Comparison of ENCODE assay signal across 1 cellular context in the genomic region with DNA sequence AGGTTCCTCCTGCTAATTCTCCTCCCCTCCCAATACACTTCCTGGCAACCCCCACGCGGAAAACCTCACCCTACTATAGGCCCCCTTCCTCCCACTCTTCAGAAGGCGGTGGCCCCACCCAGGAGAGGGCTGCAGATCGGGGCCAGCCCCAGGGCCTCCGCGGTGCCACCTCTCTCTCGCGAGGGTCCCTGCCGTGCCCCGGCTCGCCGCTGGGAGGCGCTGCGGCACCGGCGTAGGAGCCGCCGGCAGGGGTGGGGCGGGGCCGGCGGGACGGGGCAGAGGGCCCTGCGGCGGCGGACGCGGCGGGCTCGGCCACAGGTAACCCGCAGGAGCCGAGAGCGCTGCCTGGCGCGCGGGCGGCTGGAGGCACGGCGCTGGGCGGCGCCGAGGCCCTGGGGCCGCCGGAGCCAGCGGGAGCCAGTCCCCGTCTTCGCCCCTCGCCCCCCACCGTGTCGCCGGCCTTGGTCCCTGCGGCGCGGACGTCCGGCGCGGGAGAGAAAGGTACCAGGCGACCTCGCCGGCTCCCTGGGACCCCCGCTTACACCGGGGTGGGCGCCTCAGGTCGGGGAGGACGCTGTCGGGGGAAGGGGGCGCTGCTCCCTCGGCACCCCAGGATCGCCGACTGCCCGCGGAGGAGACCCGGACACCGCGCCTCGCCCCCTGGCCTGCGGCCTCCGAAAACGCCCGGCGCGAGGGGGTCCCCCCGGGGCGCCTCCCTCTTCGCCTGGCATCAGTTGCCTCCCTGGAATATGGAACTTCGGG.
TF ChIP-seq lines count a peak whose summit lies in the region.

A gene (plus strand): TSS at position 278 of the 762 bp plus-strand sequence. CDS start 133,825 bp downstream, outside the sequence.

TF ChIP-seq in Ishikawa, 13 proteins besides CTCF, POLR2A, EP300 and RAD21 (continued from another document):
- TF ChIP-seq, protein P1, sequence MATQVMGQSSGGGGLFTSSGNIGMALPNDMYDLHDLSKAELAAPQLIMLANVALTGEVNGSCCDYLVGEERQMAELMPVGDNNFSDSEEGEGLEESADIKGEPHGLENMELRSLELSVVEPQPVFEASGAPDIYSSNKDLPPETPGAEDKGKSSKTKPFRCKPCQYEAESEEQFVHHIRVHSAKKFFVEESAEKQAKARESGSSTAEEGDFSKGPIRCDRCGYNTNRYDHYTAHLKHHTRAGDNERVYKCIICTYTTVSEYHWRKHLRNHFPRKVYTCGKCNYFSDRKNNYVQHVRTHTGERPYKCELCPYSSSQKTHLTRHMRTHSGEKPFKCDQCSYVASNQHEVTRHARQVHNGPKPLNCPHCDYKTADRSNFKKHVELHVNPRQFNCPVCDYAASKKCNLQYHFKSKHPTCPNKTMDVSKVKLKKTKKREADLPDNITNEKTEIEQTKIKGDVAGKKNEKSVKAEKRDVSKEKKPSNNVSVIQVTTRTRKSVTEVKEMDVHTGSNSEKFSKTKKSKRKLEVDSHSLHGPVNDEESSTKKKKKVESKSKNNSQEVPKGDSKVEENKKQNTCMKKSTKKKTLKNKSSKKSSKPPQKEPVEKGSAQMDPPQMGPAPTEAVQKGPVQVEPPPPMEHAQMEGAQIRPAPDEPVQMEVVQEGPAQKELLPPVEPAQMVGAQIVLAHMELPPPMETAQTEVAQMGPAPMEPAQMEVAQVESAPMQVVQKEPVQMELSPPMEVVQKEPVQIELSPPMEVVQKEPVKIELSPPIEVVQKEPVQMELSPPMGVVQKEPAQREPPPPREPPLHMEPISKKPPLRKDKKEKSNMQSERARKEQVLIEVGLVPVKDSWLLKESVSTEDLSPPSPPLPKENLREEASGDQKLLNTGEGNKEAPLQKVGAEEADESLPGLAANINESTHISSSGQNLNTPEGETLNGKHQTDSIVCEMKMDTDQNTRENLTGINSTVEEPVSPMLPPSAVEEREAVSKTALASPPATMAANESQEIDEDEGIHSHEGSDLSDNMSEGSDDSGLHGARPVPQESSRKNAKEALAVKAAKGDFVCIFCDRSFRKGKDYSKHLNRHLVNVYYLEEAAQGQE (IDR thresholded peaks at IDR 0.05; ENCODE audit: low read depth), result no peak
- TF ChIP-seq TAF1 (IDR thresholded peaks at IDR 0.05; ENCODE audit: low read depth), result peak; percentile 44; the same call in 1 of the 2 replicates
